9 cellular contexts compared by ENCODE assay signal in genomic region chr2:67616749-67617148, GRCh38.
A peak's percentile ranks its signal among the peaks of the same experiment; 100 is the strongest.
DNase-seq lines count a peak whose midpoint lies in the region; ATAC-seq and TF ChIP-seq lines count a peak whose summit lies in the region.
"Had no signal": no experiment of that assay in that cellular context is flagged by ENCODE, and none has a peak within 500 bp of the region (broad histone marks: within the 10 kb centered on the region; RNA-seq: fewer than 3 reads in every experiment).

No MANE protein-coding gene starts in this region.

- no peaks in the 10 kb centered on the region for H3K4me1 Mint-ChIP-seq in stimulated activated naive B cell treated with anti-CD40 and anti-IgM and Interleukin-4, amounts not matched to agents 10 μg/mL and 1 μg/mL and 100 μg/mL, for 72 hours

- peak; percentile 84 for ATAC-seq in GM19043 (IDR thresholded peaks at IDR 0.05; ENCODE audit: low read depth, unreplicated experiment)
- ATAC-seq in HG03025 (IDR thresholded peaks at IDR 0.05; ENCODE audit: low FRiP score, unreplicated experiment): peak; percentile 70
- peak; percentile 79 to 83 for ATAC-seq in stimulated activated naive B cell treated with anti-CD40 and anti-IgM and Interleukin-4, amounts not matched to agents 10 μg/mL and 1 μg/mL and 100 μg/mL, for 72 hours (replicated peaks)

- H3K36me3 Mint-ChIP-seq in stimulated activated naive B cell treated with anti-CD40 and anti-IgM and Interleukin-4, amounts not matched to agents 10 μg/mL and 1 μg/mL and 100 μg/mL, for 72 hours: no peaks in the 10 kb centered on the region
- H3K36me3 Mint-ChIP-seq: activated naive CD4-positive, alpha-beta T cell treated with anti-CD3 and anti-CD28 coated beads, Interleukin-2, amount 50 U/mL, for 72 hours had no signal

- no peaks in the 10 kb centered on the region for H3K36me3 ChIP-seq in brain microvascular endothelial cell (replicated peaks)
- H3K36me3 ChIP-seq: Peyer's patch had no signal

- DNase-seq in brain microvascular endothelial cell (peak; percentile 13), CD1c-positive myeloid dendritic cell (ENCODE audit: extremely low spot score) (no peak), anterior cingulate cortex (lab: John Stamatoyannopoulos, UW) (no peak), epidermal melanocyte (ENCODE audit: insufficient read length, low spot score) (no peak)
- peak; percentile 0 for DNase-seq in stimulated activated naive B cell treated with anti-CD40 and anti-IgM and Interleukin-4, amounts not matched to agents 10 μg/mL and 1 μg/mL and 100 μg/mL, for 72 hours
- DNase-seq: Peyer's patch had no signal

- no peak overlapping the region for H3K4me3 ChIP-seq in brain microvascular endothelial cell (ENCODE audit: low read depth, low read length)
- H3K4me3 ChIP-seq: Peyer's patch had no signal

- H3K27ac Mint-ChIP-seq in stimulated activated naive B cell treated with anti-CD40 and anti-IgM and Interleukin-4, amounts not matched to agents 10 μg/mL and 1 μg/mL and 100 μg/mL, for 72 hours: no peak overlapping the region
- H3K27ac Mint-ChIP-seq: activated naive CD4-positive, alpha-beta T cell treated with anti-CD3 and anti-CD28 coated beads, Interleukin-2, amount 50 U/mL, for 72 hours had no signal

- no peak overlapping the region for H3K4me3 Mint-ChIP-seq in stimulated activated naive B cell treated with anti-CD40 and anti-IgM and Interleukin-4, amounts not matched to agents 10 μg/mL and 1 μg/mL and 100 μg/mL, for 72 hours

- in situ Hi-C loops in brain microvascular endothelial cell (cut with HindIII; ENCODE audit: low pct_ligation_motif_present, low sequenced_read_pairs): no loop called here

- no peaks in the 10 kb centered on the region for H3K27me3 ChIP-seq in brain microvascular endothelial cell (replicated peaks)
- H3K27me3 ChIP-seq: Peyer's patch had no signal

- H3K27me3 Mint-ChIP-seq in stimulated activated naive B cell treated with anti-CD40 and anti-IgM and Interleukin-4, amounts not matched to agents 10 μg/mL and 1 μg/mL and 100 μg/mL, for 72 hours: no peaks in the 10 kb centered on the region

- TF ChIP-seq CTCF in brain microvascular endothelial cell (IDR thresholded peaks at IDR 0.05; ENCODE audit: low read depth, low read length, missing control alignments): no peak

- H3K9me3 Mint-ChIP-seq in stimulated activated naive B cell treated with anti-CD40 and anti-IgM and Interleukin-4, amounts not matched to agents 10 μg/mL and 1 μg/mL and 100 μg/mL, for 72 hours: no peaks in the 10 kb centered on the region
- H3K9me3 Mint-ChIP-seq: activated naive CD4-positive, alpha-beta T cell treated with anti-CD3 and anti-CD28 coated beads, Interleukin-2, amount 50 U/mL, for 72 hours had no signal

- no peak overlapping the region for H3K27ac ChIP-seq in brain microvascular endothelial cell
- H3K27ac ChIP-seq: Peyer's patch had no signal

Comparison
In these comparisons a context has a peak if more than half of its experiments do, and no peak if none do; other contexts are left out.
1. DNase-seq: peak in brain microvascular endothelial cell (single experiment) and stimulated activated naive B cell treated with anti-CD40 and anti-IgM and Interleukin-4, amounts not matched to agents 10 μg/mL and 1 μg/mL and 100 μg/mL, for 72 hours (single experiment); none in CD1c-positive myeloid dendritic cell (single experiment), anterior cingulate cortex (0 of 58) and epidermal melanocyte (single experiment).
2. Peak in every context shown above with its lines, with median percentiles within 50 percentile points of each other: ATAC-seq.